ENCODE assay signal across 22 cellular contexts in genomic region chr3:141430326-141430725, GRCh38. TPM values are rescaled to one million over a fixed set of nuclear protein-coding genes. Genes with fewer than 3 reads are reported as not detected.
A peak's percentile ranks its signal among the peaks of the same experiment; 100 is the strongest.
DNase-seq lines count a peak whose midpoint lies in the region; ATAC-seq, FAIRE-seq and TF ChIP-seq lines count a peak whose summit lies in the region.
"Had no signal": no experiment of that assay in that cellular context is flagged by ENCODE, and none has a peak within 500 bp of the region (broad histone marks: within the 10 kb centered on the region; RNA-seq: fewer than 3 reads in every experiment).

No MANE protein-coding gene starts in this region.

- H3K27ac ChIP-seq in A549: peak overlapping the region; percentile 27 to 68; a peak in 4 of 6 replicates
- H3K27ac ChIP-seq in hepatocyte: peak overlapping the region; percentile 85
- H3K27ac ChIP-seq in sigmoid colon: peak overlapping the region; percentile 82 to 96 (median 88)
- H3K27ac ChIP-seq: C4-2B, HL-60 had no signal

- H3K27me3 Mint-ChIP-seq in T-helper 17 cell: no peaks in the 10 kb centered on the region
- no peaks in the 10 kb centered on the region for H3K27me3 Mint-ChIP-seq in activated CD8-positive, alpha-beta T cell treated with anti-CD3 and anti-CD28 coated beads for 36 hours
- H3K27me3 Mint-ChIP-seq: activated CD8-positive, alpha-beta memory T cell treated with anti-CD3 and anti-CD28 coated beads, Interleukin-2, amount 10 ng/mL, durations not matched to agents 7 days and 5 days; dendritic cell treated with granulocyte-macrophage colony-stimulating factor and Interleukin-4, amounts not matched to agents 40 ng/mL and 50 ng/mL, for 4 days had no signal

- WGBS in A549 (ENCODE audit: missing lambda C conversion rate): 90% methylated on average over 7 of the region's 7 CpGs
- WGBS in hepatocyte (ENCODE audit: low lambda C conversion rate, missing lambda C conversion rate): 92% methylated on average over 7 of the region's 7 CpGs
- WGBS in sigmoid colon, 2 donors: 91 to 93% methylated on average over 7 of the region's 7 CpGs

- H3K9me3 ChIP-seq in A549: no peaks in the 10 kb centered on the region
- H3K9me3 ChIP-seq in T-helper 17 cell (ENCODE audit: control insufficient read depth, low read length, poor library complexity, severe bottlenecking): no peaks in the 10 kb centered on the region
- no peaks in the 10 kb centered on the region for H3K9me3 ChIP-seq in hepatocyte (ENCODE audit: low read depth)
- H3K9me3 ChIP-seq in sigmoid colon: no peaks in the 10 kb centered on the region
- H3K9me3 ChIP-seq: HAP-1 had no signal

- intact Hi-C loops in sigmoid colon (cut with DNase I): no loop called here
- intact Hi-C loops in activated CD8-positive, alpha-beta T cell treated with anti-CD3 and anti-CD28 coated beads for 36 hours (cut with micrococcal nuclease): no loop called here

- POLR2A ChIA-PET in A549 (lab: Yijun Ruan, JAX): no interaction called here
- POLR2A ChIA-PET in activated CD8-positive, alpha-beta T cell treated with anti-CD3 and anti-CD28 coated beads for 36 hours (lab: Charles Lee): interaction anchor here (0.7 kb wide), 1 partner anchor 59 kb away, joined by 3 read pairs; no protein-coding TSS in a partner anchor

- H3K9me2 ChIP-seq in hepatocyte (replicated peaks; ENCODE audit: insufficient read depth): no peaks in the 10 kb centered on the region

- H3K4me3 ChIP-seq in A549: no peak overlapping the region
- no peak overlapping the region for H3K4me3 ChIP-seq in hepatocyte
- H3K4me3 ChIP-seq in sigmoid colon: peak overlapping the region; percentile 21 to 41 (median 31)
- H3K4me3 ChIP-seq: HAP-1, skin epidermis had no signal

- TF ChIP-seq EP300 in A549 (IDR thresholded peaks at IDR 0.05) (no peak), sigmoid colon (IDR thresholded peaks at IDR 0.05) (no peak)

- peak overlapping the region; percentile 80 for H3K27ac Mint-ChIP-seq in T-helper 17 cell
- no peak overlapping the region for H3K27ac Mint-ChIP-seq in activated CD8-positive, alpha-beta T cell treated with anti-CD3 and anti-CD28 coated beads for 36 hours
- H3K27ac Mint-ChIP-seq: activated T-helper 2 cell treated with anti-CD3 and anti-CD28 coated beads, Interferon-gamma antibody, Interleukin-2, Interleukin-4, amounts not matched to agents 10 μg/mL and 5 μg/mL and 100 μg/mL, durations not matched to agents 14 hours and 24 hours and 36 hours; dendritic cell treated with granulocyte-macrophage colony-stimulating factor and Interleukin-4, amounts not matched to agents 40 ng/mL and 50 ng/mL, for 4 days had no signal

- no peak for TF ChIP-seq POLR2A in A549 (IDR thresholded peaks at IDR 0.05; ENCODE audit: low read length)
- TF ChIP-seq POLR2A in sigmoid colon (IDR thresholded peaks at IDR 0.05): no peak

- no peak for TF ChIP-seq CTCF in A549 (IDR thresholded peaks at IDR 0.05)
- TF ChIP-seq CTCF in hepatocyte (IDR thresholded peaks at IDR 0.05; ENCODE audit: poor library complexity): no peak
- no peak for TF ChIP-seq CTCF in sigmoid colon (IDR thresholded peaks at IDR 0.05)
- TF ChIP-seq CTCF in activated CD8-positive, alpha-beta T cell treated with anti-CD3 and anti-CD28 coated beads for 36 hours (IDR thresholded peaks at IDR 0.05): no peak

- H3K27me3 ChIP-seq in hepatocyte: no peaks in the 10 kb centered on the region
- H3K27me3 ChIP-seq in sigmoid colon: no peaks in the 10 kb centered on the region

- CTCF ChIA-PET in A549 (lab: Yijun Ruan, JAX): interaction anchor here (1.0 to 5.3 kb wide), 8 partner anchors 11 to 118 kb away, joined by 3 to 19 read pairs (median 7); no protein-coding TSS in a partner anchor
- CTCF ChIA-PET in activated CD8-positive, alpha-beta T cell treated with anti-CD3 and anti-CD28 coated beads for 36 hours (lab: Charles Lee): interaction anchor here (0.7 to 4.2 kb wide), 4 partner anchors 11 to 128 kb away, joined by 3 to 31 read pairs (median 10); no protein-coding TSS in a partner anchor

- no peak overlapping the region for H2AFZ ChIP-seq in hepatocyte

- no peak for ATAC-seq in A549
- no peak for ATAC-seq in T-helper 17 cell
- ATAC-seq in GM21576 (IDR thresholded peaks at IDR 0.05; ENCODE audit: unreplicated experiment): no peak
- no peak for ATAC-seq in HG03378 (IDR thresholded peaks at IDR 0.05; ENCODE audit: unreplicated experiment)
- no peak for ATAC-seq in GM21526 (IDR thresholded peaks at IDR 0.05; ENCODE audit: low FRiP score, unreplicated experiment)
- no peak for ATAC-seq in activated CD8-positive, alpha-beta T cell treated with anti-CD3 and anti-CD28 coated beads for 36 hours
- ATAC-seq: activated CD8-positive, alpha-beta memory T cell treated with anti-CD3 and anti-CD28 coated beads, Interleukin-2, amount 10 ng/mL, durations not matched to agents 7 days and 5 days; Panc1 had no signal

- H3K79me2 ChIP-seq in hepatocyte: peaks cover 51% of the 10 kb centered on the region

- peaks cover 36% of the 10 kb centered on the region for H3K4me1 Mint-ChIP-seq in T-helper 17 cell
- H3K4me1 Mint-ChIP-seq in activated CD8-positive, alpha-beta T cell treated with anti-CD3 and anti-CD28 coated beads for 36 hours (ENCODE audit: low read depth): peaks cover 26% of the 10 kb centered on the region

- H3K36me3 ChIP-seq in hepatocyte (replicated peaks; ENCODE audit: insufficient read depth, low read depth) (no peaks in the 10 kb centered on the region), sigmoid colon (no peaks in the 10 kb centered on the region)
- H3K36me3 ChIP-seq: HAP-1 had no signal

- no peak for TF ChIP-seq RAD21 in A549 (conservative IDR thresholded peaks at IDR 0.05 in 1 of 2, IDR thresholded peaks at IDR 0.05 in 1 of 2)

- no peak for FAIRE-seq in A549 (lab: Jason Lieb, UNC)

- H3K4me2 ChIP-seq in A549 (no peak overlapping the region), hepatocyte (no peak overlapping the region)

- H3K36me3 Mint-ChIP-seq in T-helper 17 cell (ENCODE audit: low read depth): peaks cover 11% of the 10 kb centered on the region
- H3K36me3 Mint-ChIP-seq in activated CD8-positive, alpha-beta T cell treated with anti-CD3 and anti-CD28 coated beads for 36 hours (ENCODE audit: low read depth): no peaks in the 10 kb centered on the region

- H4K20me1 ChIP-seq in hepatocyte (ENCODE audit: insufficient read depth, poor library complexity, severe bottlenecking): no peaks in the 10 kb centered on the region

- H3K4me3 Mint-ChIP-seq in T-helper 17 cell: no peak overlapping the region
- no peak overlapping the region for H3K4me3 Mint-ChIP-seq in activated CD8-positive, alpha-beta T cell treated with anti-CD3 and anti-CD28 coated beads for 36 hours
- H3K4me3 Mint-ChIP-seq: activated CD8-positive, alpha-beta memory T cell treated with anti-CD3 and anti-CD28 coated beads, Interleukin-2, amount 10 ng/mL, durations not matched to agents 7 days and 5 days; dendritic cell treated with granulocyte-macrophage colony-stimulating factor and Interleukin-4, amounts not matched to agents 40 ng/mL and 50 ng/mL, for 4 days had no signal

- DNase-seq in A549 (ENCODE audit: low read depth in 1 of 2, low spot score in 1 of 2) (no peak), T-helper 17 cell (no peak), hepatocyte (ENCODE audit: low spot score) (no peak), sigmoid colon (no peak)
- no peak for DNase-seq in activated CD8-positive, alpha-beta T cell treated with anti-CD3 and anti-CD28 coated beads for 36 hours
- DNase-seq: activated CD4-positive, alpha-beta T cell treated with anti-CD3 and anti-CD28 coated beads for 1 hour; activated CD8-positive, alpha-beta memory T cell treated with anti-CD3 and anti-CD28 coated beads, Interleukin-2, amount 10 ng/mL, durations not matched to agents 7 days and 5 days; GDM1; NCI-H1694 treated with DMSO at 0.1 percent for 48 hours; NCI-H748 treated with DMSO at 0.1 percent for 48 hours; nucleus accumbens; stimulated activated CD4-positive, alpha-beta T cell treated with anti-CD3 and anti-CD28 coated beads, Interleukin-2, amount 100 ng/mL, for 48 hours had no signal

- peaks cover 75% of the 10 kb centered on the region for H3K4me1 ChIP-seq in A549
- H3K4me1 ChIP-seq in hepatocyte (ENCODE audit: insufficient read depth): peaks cover 29% of the 10 kb centered on the region
- peaks cover 0 to 100% (median 89%) of the 10 kb centered on the region in 4 donors for H3K4me1 ChIP-seq in sigmoid colon
- H3K4me1 ChIP-seq: HAP-1 had no signal

- no peaks in the 10 kb centered on the region for H3K9me3 Mint-ChIP-seq in activated CD8-positive, alpha-beta T cell treated with anti-CD3 and anti-CD28 coated beads for 36 hours
- H3K9me3 Mint-ChIP-seq: activated T-helper 2 cell treated with anti-CD3 and anti-CD28 coated beads, Interferon-gamma antibody, Interleukin-2, Interleukin-4, amounts not matched to agents 10 μg/mL and 5 μg/mL and 100 μg/mL, durations not matched to agents 14 hours and 24 hours and 36 hours; dendritic cell treated with granulocyte-macrophage colony-stimulating factor and Interleukin-4, amounts not matched to agents 40 ng/mL and 50 ng/mL, for 4 days had no signal

TF ChIP-seq in A549, 52 proteins besides CTCF, POLR2A, EP300 and RAD21 (continues in another document):
- TF ChIP-seq CHD2 (IDR thresholded peaks at IDR 0.05; ENCODE audit: low read length, partially characterized antibody) (no peak), FOSB (CRISPR knock-in tag; IDR thresholded peaks at IDR 0.05) (no peak), CBX8 (IDR thresholded peaks at IDR 0.05) (no peak), TFCP2L1 (CRISPR knock-in tag; IDR thresholded peaks at IDR 0.05) (no peak), MAX (IDR thresholded peaks at IDR 0.05) (no peak), JUNB (IDR thresholded peaks at IDR 0.05) (no peak)

RNA-seq across cellular contexts. Expression of gene RASA2, which starts 56.5 kb away (rescaled TPM):
- 9.2 and 12.0 TPM in 2 replicates for polyA plus RNA-seq in A549 (2011; rRNA removed)
- 2.0 and 2.1 TPM in 2 replicates for polyA plus RNA-seq in A549 (2012; cell fraction: cytosol; rRNA removed)
- polyA plus RNA-seq in A549 (2012; cell fraction: nucleus; rRNA removed): 2.7 and 3.1 TPM in 2 replicates
- polyA plus RNA-seq in A549 (2017; fragmentation: RNase III; extraction: RNeasy Plus Mini Kit Qiagen cat#74134 plus additional on column Dnase treatment): 5.0 to 6.8 TPM (median 6.7 TPM) in 3 replicates
- polyA minus RNA-seq in A549 (2011; rRNA and poly(A)+ RNA removed): 4.9 and 7.9 TPM in 2 replicates
- total RNA-seq in T-helper 17 cell: 10 to 100 TPM; 56.7 to 57.9 TPM
- total RNA-seq in hepatocyte: 12.6 and 13.2 TPM in 2 replicates
- 6.2 TPM in 2 replicates for polyA plus RNA-seq in hepatocyte
- 10 to 100 TPM; 13.0 to 20.5 (median 16.8) TPM for total RNA-seq in sigmoid colon
- polyA plus RNA-seq in sigmoid colon: 1 to 10 TPM; 3.2 to 7.9 (median 3.6) TPM
- 10 to 100 TPM; 35.4 to 41.5 TPM for total RNA-seq in activated CD8-positive, alpha-beta T cell treated with anti-CD3 and anti-CD28 coated beads for 36 hours

Comparison
In these comparisons a context has a peak if more than half of its experiments do, and no peak if none do; other contexts are left out.
1. H3K4me3 ChIP-seq: peak in sigmoid colon (4 of 4); none in A549 (single experiment) and hepatocyte (single experiment).
2. Peak in every context shown above with its lines, with median percentiles within 50 percentile points of each other: H3K27ac ChIP-seq.